In the genomic region with DNA sequence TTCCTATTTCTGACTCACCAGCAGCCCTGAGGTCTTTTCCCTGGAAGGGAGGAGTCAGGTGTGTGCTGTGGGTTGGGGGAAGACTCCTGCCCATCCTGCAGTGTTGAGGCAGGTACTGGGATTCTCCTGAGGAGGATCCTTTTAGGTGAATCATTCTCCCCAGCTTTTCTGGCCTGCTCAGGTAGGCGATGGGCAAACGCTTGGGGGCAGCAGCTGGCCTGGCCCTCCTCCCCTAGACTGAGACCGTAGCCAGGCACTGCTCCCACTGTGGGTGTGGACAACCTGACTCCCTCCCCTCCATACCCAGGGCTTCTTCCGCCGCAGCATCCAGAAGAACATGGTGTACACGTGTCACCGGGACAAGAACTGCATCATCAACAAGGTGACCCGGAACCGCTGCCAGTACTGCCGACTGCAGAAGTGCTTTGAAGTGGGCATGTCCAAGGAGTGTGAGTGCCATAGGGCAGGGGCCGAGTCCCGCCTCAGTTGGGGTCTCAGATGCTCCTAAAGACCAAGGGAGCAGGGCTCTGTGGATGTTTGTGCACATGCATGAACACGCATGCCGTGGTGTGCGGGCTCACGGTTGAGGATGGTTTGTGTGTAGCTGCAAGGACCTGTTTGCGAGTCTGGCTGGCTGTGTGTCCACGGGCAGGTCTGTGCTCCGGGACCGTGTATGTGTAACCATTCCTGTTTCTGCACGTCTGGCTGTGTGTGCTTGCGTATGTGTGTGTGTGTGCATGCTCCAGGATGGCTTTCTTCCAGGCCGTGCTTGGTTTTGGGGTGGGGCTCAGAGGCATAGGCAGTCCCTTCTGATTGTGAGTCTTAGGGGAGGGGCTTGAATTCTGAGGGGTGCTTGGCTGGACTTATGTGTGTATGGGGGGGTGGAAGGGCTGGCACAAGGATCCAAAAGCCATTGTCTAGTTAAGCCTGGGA, we compare ENCODE assay signal across 10 cellular contexts. TPM values are rescaled to one million over a fixed set of nuclear protein-coding genes. Genes with fewer than 3 reads are reported as not detected.
DNase-seq lines count a peak whose midpoint lies in the region; ATAC-seq, FAIRE-seq and TF ChIP-seq lines count a peak whose summit lies in the region.
"Had no signal": no experiment of that assay in that cellular context is flagged by ENCODE, and none has a peak within 500 bp of the region (broad histone marks: within the 10 kb centered on the region; RNA-seq: fewer than 3 reads in every experiment).

No MANE protein-coding gene starts in this region.

- no peak overlapping the region for H3K9ac ChIP-seq in muscle layer of colon (ENCODE audit: low read length)

- POLR2A ChIA-PET in activated naive CD8-positive, alpha-beta T cell treated with anti-CD3 and anti-CD28 coated beads, Interleukin-2, amount 10 ng/mL, durations not matched to agents 7 days and 5 days (lab: Charles Lee), result no interaction called here

- DNase-seq in activated naive CD8-positive, alpha-beta T cell treated with anti-CD3 and anti-CD28 coated beads, Interleukin-2, amount 10 ng/mL, durations not matched to agents 7 days and 5 days, result no peak
- DNase-seq in activated naive CD8-positive, alpha-beta T cell treated with anti-CD3 and anti-CD28 coated beads for 36 hours, result no peak
- DNase-seq in endothelial cell (ENCODE audit: low spot score), result no peak
- no peak for DNase-seq in urothelium cell line (ENCODE audit: low spot score)
- DNase-seq in NCI-H524 treated with DMSO at 0.1 percent for 48 hours (lab: John Stamatoyannopoulos, UW), result no peak
- DNase-seq in ecto neural progenitor cell (ENCODE audit: low spot score), result no peak
- DNase-seq: COR-L47, NCI-H187 treated with DMSO at 0.1 percent for 48 hours had no signal

- no peaks in the 10 kb centered on the region for H3K27me3 Mint-ChIP-seq in activated naive CD8-positive, alpha-beta T cell treated with anti-CD3 and anti-CD28 coated beads, Interleukin-2, amount 10 ng/mL, durations not matched to agents 7 days and 5 days
- no peaks in the 10 kb centered on the region for H3K27me3 Mint-ChIP-seq in activated naive CD8-positive, alpha-beta T cell treated with anti-CD3 and anti-CD28 coated beads for 36 hours
- H3K27me3 Mint-ChIP-seq in endothelial cell (ENCODE audit: unreplicated experiment), result peaks cover 19% of the 10 kb centered on the region

- H3K9me3 Mint-ChIP-seq in activated naive CD8-positive, alpha-beta T cell treated with anti-CD3 and anti-CD28 coated beads, Interleukin-2, amount 10 ng/mL, durations not matched to agents 7 days and 5 days, result no peaks in the 10 kb centered on the region
- H3K9me3 Mint-ChIP-seq in activated naive CD8-positive, alpha-beta T cell treated with anti-CD3 and anti-CD28 coated beads for 36 hours, result no peaks in the 10 kb centered on the region
- H3K9me3 Mint-ChIP-seq in endothelial cell (ENCODE audit: unreplicated experiment), result no peaks in the 10 kb centered on the region

- H3K4me3 Mint-ChIP-seq in activated naive CD8-positive, alpha-beta T cell treated with anti-CD3 and anti-CD28 coated beads, Interleukin-2, amount 10 ng/mL, durations not matched to agents 7 days and 5 days, result no peak overlapping the region
- no peak overlapping the region for H3K4me3 Mint-ChIP-seq in activated naive CD8-positive, alpha-beta T cell treated with anti-CD3 and anti-CD28 coated beads for 36 hours
- H3K4me3 Mint-ChIP-seq in endothelial cell (ENCODE audit: unreplicated experiment), result peak overlapping the region; percentile 81

- H3K27ac Mint-ChIP-seq in activated naive CD8-positive, alpha-beta T cell treated with anti-CD3 and anti-CD28 coated beads, Interleukin-2, amount 10 ng/mL, durations not matched to agents 7 days and 5 days, result peak overlapping the region; percentile 73
- no peak overlapping the region for H3K27ac Mint-ChIP-seq in activated naive CD8-positive, alpha-beta T cell treated with anti-CD3 and anti-CD28 coated beads for 36 hours
- peak overlapping the region; percentile 86 for H3K27ac Mint-ChIP-seq in endothelial cell (ENCODE audit: unreplicated experiment)

- no peaks in the 10 kb centered on the region for H3K9me3 ChIP-seq in muscle layer of colon (ENCODE audit: low read length)

- H3K27me3 ChIP-seq in muscle layer of colon (ENCODE audit: control insufficient read depth in 1 of 2, insufficient read depth in 2 of 2, low read length in 2 of 2), result no peaks in the 10 kb centered on the region

- TF ChIP-seq CTCF in endothelial cell (IDR thresholded peaks at IDR 0.05; ENCODE audit: unreplicated experiment), result no peak

- H3K27ac ChIP-seq in muscle layer of colon (ENCODE audit: low read depth, low read length), result peak overlapping the region; percentile 42

- peaks cover 40% of the 10 kb centered on the region for H3K36me3 ChIP-seq in muscle layer of colon (ENCODE audit: insufficient read depth, low read length)

- H3K4me1 ChIP-seq in muscle layer of colon (ENCODE audit: insufficient read depth, low read length), result peaks cover 60% of the 10 kb centered on the region

- ATAC-seq in activated naive CD8-positive, alpha-beta T cell treated with anti-CD3 and anti-CD28 coated beads, Interleukin-2, amount 10 ng/mL, durations not matched to agents 7 days and 5 days (ENCODE audit: low read depth), result no peak
- ATAC-seq in HG03159 (IDR thresholded peaks at IDR 0.05; ENCODE audit: unreplicated experiment), result no peak

- H3K4me3 ChIP-seq in muscle layer of colon (ENCODE audit: low read depth in 1 of 2, low read length in 2 of 2), result no peak overlapping the region

- peak; percentile 9 for FAIRE-seq in urothelium cell line (lab: Jason Lieb, UNC)

- H3K4me1 Mint-ChIP-seq in activated naive CD8-positive, alpha-beta T cell treated with anti-CD3 and anti-CD28 coated beads, Interleukin-2, amount 10 ng/mL, durations not matched to agents 7 days and 5 days, result peaks cover 47% of the 10 kb centered on the region
- peaks cover 50% of the 10 kb centered on the region for H3K4me1 Mint-ChIP-seq in activated naive CD8-positive, alpha-beta T cell treated with anti-CD3 and anti-CD28 coated beads for 36 hours
- H3K4me1 Mint-ChIP-seq in endothelial cell (ENCODE audit: unreplicated experiment), result peaks cover 55% of the 10 kb centered on the region

- H3K36me3 Mint-ChIP-seq in activated naive CD8-positive, alpha-beta T cell treated with anti-CD3 and anti-CD28 coated beads, Interleukin-2, amount 10 ng/mL, durations not matched to agents 7 days and 5 days, result peaks cover 17% of the 10 kb centered on the region
- peaks cover 11% of the 10 kb centered on the region for H3K36me3 Mint-ChIP-seq in activated naive CD8-positive, alpha-beta T cell treated with anti-CD3 and anti-CD28 coated beads for 36 hours
- H3K36me3 Mint-ChIP-seq in endothelial cell (ENCODE audit: low read depth, unreplicated experiment), result peaks cover 31% of the 10 kb centered on the region

RNA-seq across cellular contexts. Expression of a gene that starts 14.8 kb away (rescaled TPM):
- under 1 TPM in 1 of 2 experiments, not detected in 1; 0.48 TPM for total RNA-seq in activated naive CD8-positive, alpha-beta T cell treated with anti-CD3 and anti-CD28 coated beads, Interleukin-2, amount 10 ng/mL, durations not matched to agents 7 days and 5 days
- not detected for total RNA-seq in activated naive CD8-positive, alpha-beta T cell treated with anti-CD3 and anti-CD28 coated beads for 36 hours
- 1.1 TPM for total RNA-seq in endothelial cell (ENCODE audit: unreplicated experiment)

RNA-seq across cellular contexts. Expression of a gene that starts 40.8 kb away (rescaled TPM):
- 10 to 100 TPM; 51.7 to 53.6 TPM for total RNA-seq in activated naive CD8-positive, alpha-beta T cell treated with anti-CD3 and anti-CD28 coated beads, Interleukin-2, amount 10 ng/mL, durations not matched to agents 7 days and 5 days
- total RNA-seq in activated naive CD8-positive, alpha-beta T cell treated with anti-CD3 and anti-CD28 coated beads for 36 hours, result 10 to 100 TPM; 31.2 to 33.3 TPM
- total RNA-seq in endothelial cell (ENCODE audit: unreplicated experiment), result 42.8 TPM
